In genomic region chr14:36340276-36340890, GRCh38 we compare ENCODE assay signal across 19 cellular contexts. TPM values are rescaled to one million over a fixed set of nuclear protein-coding genes. Genes with fewer than 3 reads are reported as not detected.
DNase-seq lines count a peak whose midpoint lies in the region; ATAC-seq and TF ChIP-seq lines count a peak whose summit lies in the region.
"Had no signal": no experiment of that assay in that cellular context is flagged by ENCODE, and none has a peak within 500 bp of the region (broad histone marks: within the 10 kb centered on the region; RNA-seq: fewer than 3 reads in every experiment).

No MANE protein-coding gene starts in this region.

- H3K4me3 ChIP-seq in HL-60 (replicated peaks; ENCODE audit: insufficient read depth, low read length): no peak overlapping the region
- H3K4me3 ChIP-seq: A549 had no signal

- no peak for TF ChIP-seq CTCF in HL-60 (IDR thresholded peaks at IDR 0.05; ENCODE audit: insufficient read depth, low read length)

- peaks cover 18% of the 10 kb centered on the region for H3K4me1 Mint-ChIP-seq in activated T-cell treated with anti-CD3 and anti-CD28 coated beads, Interleukin-2, amount 50 U/mL, for 72 hours (ENCODE audit: low read depth)
- no peaks in the 10 kb centered on the region for H3K4me1 Mint-ChIP-seq in stimulated activated effector memory CD8-positive, alpha-beta T cell treated with anti-CD3 and anti-CD28 coated beads, Interleukin-12 subunit alpha, Interleukin-12 subunit beta, amount 100 ng/mL, for 72 hours
- no peaks in the 10 kb centered on the region for H3K4me1 Mint-ChIP-seq in effector memory CD8-positive, alpha-beta T cell (ENCODE audit: low read depth in 2 of 2)
- H3K4me1 Mint-ChIP-seq: IgD-negative memory B cell had no signal

- peak overlapping the region; percentile 43 for H3K27ac Mint-ChIP-seq in activated T-cell treated with anti-CD3 and anti-CD28 coated beads, Interleukin-2, amount 50 U/mL, for 72 hours
- H3K27ac Mint-ChIP-seq in stimulated activated effector memory CD8-positive, alpha-beta T cell treated with anti-CD3 and anti-CD28 coated beads, Interleukin-12 subunit alpha, Interleukin-12 subunit beta, amount 100 ng/mL, for 72 hours: no peak overlapping the region
- no peak overlapping the region for H3K27ac Mint-ChIP-seq in effector memory CD8-positive, alpha-beta T cell
- H3K27ac Mint-ChIP-seq: CD4-positive, alpha-beta T cell; HFFc6; IgD-negative memory B cell had no signal

- H3K4me3 Mint-ChIP-seq in activated T-cell treated with anti-CD3 and anti-CD28 coated beads, Interleukin-2, amount 50 U/mL, for 72 hours: peak overlapping the region in 1 of 2 donors; percentile 36
- no peak overlapping the region for H3K4me3 Mint-ChIP-seq in stimulated activated effector memory CD8-positive, alpha-beta T cell treated with anti-CD3 and anti-CD28 coated beads, Interleukin-12 subunit alpha, Interleukin-12 subunit beta, amount 100 ng/mL, for 72 hours
- no peak overlapping the region for H3K4me3 Mint-ChIP-seq in effector memory CD8-positive, alpha-beta T cell
- H3K4me3 Mint-ChIP-seq: CD4-positive, alpha-beta T cell; HFFc6; IgD-negative memory B cell had no signal

- H3K9me3 Mint-ChIP-seq in activated T-cell treated with anti-CD3 and anti-CD28 coated beads, Interleukin-2, amount 50 U/mL, for 72 hours: no peaks in the 10 kb centered on the region
- H3K9me3 Mint-ChIP-seq in stimulated activated effector memory CD8-positive, alpha-beta T cell treated with anti-CD3 and anti-CD28 coated beads, Interleukin-12 subunit alpha, Interleukin-12 subunit beta, amount 100 ng/mL, for 72 hours: no peaks in the 10 kb centered on the region
- H3K9me3 Mint-ChIP-seq in effector memory CD8-positive, alpha-beta T cell: no peaks in the 10 kb centered on the region
- H3K9me3 Mint-ChIP-seq: CD4-positive, alpha-beta T cell; HFFc6; IgD-negative memory B cell had no signal

- H3K27me3 ChIP-seq in HL-60 (ENCODE audit: insufficient read depth, poor library complexity, severe bottlenecking): no peaks in the 10 kb centered on the region

- H3K36me3 Mint-ChIP-seq in activated T-cell treated with anti-CD3 and anti-CD28 coated beads, Interleukin-2, amount 50 U/mL, for 72 hours (ENCODE audit: insufficient read depth in 2 of 2): no peaks in the 10 kb centered on the region
- H3K36me3 Mint-ChIP-seq in stimulated activated effector memory CD8-positive, alpha-beta T cell treated with anti-CD3 and anti-CD28 coated beads, Interleukin-12 subunit alpha, Interleukin-12 subunit beta, amount 100 ng/mL, for 72 hours: no peaks in the 10 kb centered on the region
- H3K36me3 Mint-ChIP-seq in effector memory CD8-positive, alpha-beta T cell (ENCODE audit: insufficient read depth): no peaks in the 10 kb centered on the region
- H3K36me3 Mint-ChIP-seq: IgD-negative memory B cell had no signal

- peak overlapping the region; percentile 6; the same call in 1 of the 2 replicates for H3K27ac ChIP-seq in HL-60 (replicated peaks)
- H3K27ac ChIP-seq: 22Rv1, A549, C4-2B had no signal

- ATAC-seq in activated CD4-positive, CD25-positive, alpha-beta regulatory T cell treated with anti-CD3 and anti-CD28 coated beads, Interleukin-2, amount 50 U/mL, for 24 hours: peak; percentile 75 to 85
- peak; percentile 77 to 86 for ATAC-seq in activated T-cell treated with anti-CD3 and anti-CD28 coated beads, Interleukin-2, amount 50 U/mL, for 72 hours (replicated peaks in 1 of 2)
- peak; percentile 85 for ATAC-seq in stimulated activated effector memory CD8-positive, alpha-beta T cell treated with anti-CD3 and anti-CD28 coated beads, Interleukin-12 subunit alpha, Interleukin-12 subunit beta, amount 100 ng/mL, for 72 hours
- no peak for ATAC-seq in effector memory CD8-positive, alpha-beta T cell (replicated peaks)
- ATAC-seq: A549, HCT116 had no signal

- DNase-seq in activated CD4-positive, CD25-positive, alpha-beta regulatory T cell treated with anti-CD3 and anti-CD28 coated beads, Interleukin-2, amount 50 U/mL, for 72 hours: no peak
- no peak for DNase-seq in activated T-cell treated with anti-CD3 and anti-CD28 coated beads, Interleukin-2, amount 50 U/mL, for 72 hours
- DNase-seq in activated T-cell treated with anti-CD3 and anti-CD28 coated beads, Interleukin-2, amount 50 U/mL, for 1 hour: no peak
- DNase-seq in HL-60 (ENCODE audit: low read depth in 1 of 2, low spot score in 1 of 2): no peak
- no peak for DNase-seq in stimulated activated effector memory CD8-positive, alpha-beta T cell treated with anti-CD3 and anti-CD28 coated beads, Interleukin-12 subunit alpha, Interleukin-12 subunit beta, amount 100 ng/mL, for 72 hours (ENCODE audit: low spot score in 2 of 2)
- no peak for DNase-seq in effector memory CD8-positive, alpha-beta T cell
- DNase-seq: Caco-2; CD4-positive, alpha-beta T cell; DMS153; DMS79 treated with DMSO at 0.1 percent for 48 hours; GOT3; H7; HFFc6 had no signal

- H3K27me3 Mint-ChIP-seq in activated T-cell treated with anti-CD3 and anti-CD28 coated beads, Interleukin-2, amount 50 U/mL, for 72 hours (ENCODE audit: low read depth): peaks cover 42% of the 10 kb centered on the region
- peaks cover 19 to 23% of the 10 kb centered on the region in 2 donors for H3K27me3 Mint-ChIP-seq in effector memory CD8-positive, alpha-beta T cell
- H3K27me3 Mint-ChIP-seq: IgD-negative memory B cell had no signal

RNA-seq across cellular contexts. Expression of gene MBIP, which starts 19.9 kb away (rescaled TPM):
- 10 to 100 TPM; 35.2 to 36.3 TPM for total RNA-seq in activated T-cell treated with anti-CD3 and anti-CD28 coated beads, Interleukin-2, amount 50 U/mL, for 72 hours
